In the genomic region with DNA sequence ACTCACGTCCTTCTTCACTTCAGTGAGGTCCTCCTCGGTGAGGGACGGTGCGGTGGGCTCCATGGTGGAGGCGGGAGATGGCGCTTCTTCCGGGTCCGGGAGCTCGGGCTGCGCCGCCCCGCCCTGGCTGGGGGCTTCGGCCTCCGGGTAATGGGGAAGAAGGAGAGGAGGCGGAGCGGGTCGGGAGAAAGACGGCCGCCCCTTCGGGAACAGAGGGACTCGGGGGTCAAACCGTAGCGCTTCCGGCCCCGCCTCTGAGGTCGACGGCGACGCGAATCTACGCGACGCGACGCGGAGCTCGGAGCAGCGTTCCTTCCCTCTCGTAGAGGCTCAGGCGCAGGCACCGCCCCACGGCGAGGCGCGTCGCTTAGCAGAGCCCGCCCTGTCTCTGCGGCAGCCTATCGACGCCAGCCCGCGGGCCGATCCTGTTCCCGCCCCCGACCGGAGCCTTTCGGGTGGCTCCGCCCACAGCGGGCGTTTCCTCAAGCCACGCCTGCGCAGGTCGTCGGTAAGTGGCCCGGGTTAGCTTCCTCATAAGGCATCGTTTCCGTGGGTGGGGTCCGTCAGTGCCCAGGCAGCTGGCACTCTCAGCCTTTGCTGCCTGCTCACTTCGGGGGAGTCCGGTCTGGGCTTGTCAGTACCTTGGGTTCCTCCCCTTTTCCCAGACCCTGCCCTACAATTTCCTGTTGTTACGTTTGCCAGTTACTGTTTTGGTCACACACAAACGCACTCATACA, we compare ENCODE assay signal across 8 cellular contexts. TPM values are rescaled to one million over a fixed set of nuclear protein-coding genes. Genes with fewer than 3 reads are reported as not detected.
DNase-seq lines count a peak whose midpoint lies in the region; ATAC-seq and TF ChIP-seq lines count a peak whose summit lies in the region.

A gene (minus strand): TSS at position 343 of the 737 bp plus-strand sequence. CDS start 280 bp downstream, at position 63.

- peaks cover 36% of the 10 kb centered on the region for H3K79me2 ChIP-seq in OCI-LY1 (ENCODE audit: insufficient read depth, low read length)

- H3F3A ChIP-seq in OCI-LY1 (ENCODE audit: insufficient read depth, low read length) = no peaks in the 10 kb centered on the region

- no peak for TF ChIP-seq CTCF in Calu3 (IDR thresholded peaks at IDR 0.05; ENCODE audit: unreplicated experiment)
- no peak for TF ChIP-seq CTCF in OCI-LY1 (IDR thresholded peaks at IDR 0.05; ENCODE audit: low read length)

- H3K4me2 ChIP-seq in OCI-LY1 (ENCODE audit: low read length) = peak within 1 kb of the TSS; percentile 89

- peak within 1 kb of the TSS; percentile 10 for H3K27ac Mint-ChIP-seq in Calu3 (ENCODE audit: unreplicated experiment)

- no peaks in the 10 kb centered on the region for H3K27me3 Mint-ChIP-seq in Calu3 (ENCODE audit: unreplicated experiment)

- intact Hi-C loops in Calu3 (cut with micrococcal nuclease; ENCODE audit: unreplicated experiment) = no loop called here

- WGBS in HUES64 = under 1% methylated on average over 72 of the region's 72 CpGs

- peak; percentile 92 for ATAC-seq in GM21447 (IDR thresholded peaks at IDR 0.05; ENCODE audit: unreplicated experiment)

- peak within 1 kb of the TSS; percentile 1; the same call in 1 of the 2 replicates for H2AFZ ChIP-seq in OCI-LY1 (ENCODE audit: low read length)

- CTCF ChIA-PET in Calu3 (lab: Charles Lee) = interaction anchor here (0.7 to 2.1 kb wide), 10 partner anchors 9 to 381 kb away, joined by 3 to 11 read pairs (median 4); a partner anchor contains a TSS

- H3K9ac ChIP-seq in HUES64 (ENCODE audit: low read depth, low read length) = peak within 1 kb of the TSS; percentile 84
- peak within 1 kb of the TSS; percentile 81 for H3K9ac ChIP-seq in OCI-LY1 (ENCODE audit: low read length)

- H3K27me3 ChIP-seq in HUES64 (ENCODE audit: insufficient read depth, low read length) (no peaks in the 10 kb centered on the region), OCI-LY1 (ENCODE audit: insufficient read depth, low read length) (no peaks in the 10 kb centered on the region)

- in situ Hi-C loops in endometrial microvascular endothelial cells (cut with HindIII; ENCODE audit: inconsistent ontology term, low pct_unique_long_range_greater_than_20kb, low sequenced_read_pairs) = no loop called here

- H3K4me1 ChIP-seq in HUES64 (ENCODE audit: insufficient read depth, low read length) = peaks cover 6% of the 10 kb centered on the region; the same call in 1 of the 2 replicates
- peaks cover 24% of the 10 kb centered on the region for H3K4me1 ChIP-seq in OCI-LY1 (ENCODE audit: insufficient read depth, low read length, severe bottlenecking)

- DNase-seq in Calu3 (peak; percentile 98), mesenteric fat pad (ENCODE audit: low spot score) (peak; percentile 100)
- DNase-seq in activated CD8-positive, alpha-beta memory T cell treated with anti-CD3 and anti-CD28 coated beads, Interleukin-2, amount 50 U/mL, for 4 hours = peak; percentile 97
- peak; percentile 89 for DNase-seq in stimulated activated CD8-positive, alpha-beta memory T cell treated with anti-CD3 and anti-CD28 coated beads, Interleukin-15, amount 100 ng/mL, for 24 hours (ENCODE audit: low read depth)

- peak within 1 kb of the TSS; percentile 86 for H3K4me3 Mint-ChIP-seq in Calu3 (ENCODE audit: low read depth, unreplicated experiment)

- no TSS peak for BruUV-seq in Calu3 (replicated peaks; lab: Mats Ljungman, UMichigan)

- peaks cover 51% of the 10 kb centered on the region for H3K4me1 Mint-ChIP-seq in Calu3 (ENCODE audit: low read depth, unreplicated experiment)

- peaks cover 14% of the 10 kb centered on the region for H3K36me3 ChIP-seq in HUES64 (ENCODE audit: insufficient read depth, low read length)
- H3K36me3 ChIP-seq in OCI-LY1 (ENCODE audit: insufficient read depth, low read length) = peaks cover 15% of the 10 kb centered on the region

- no peaks in the 10 kb centered on the region for H4K20me1 ChIP-seq in OCI-LY1 (ENCODE audit: insufficient read depth, low read length)

- no peaks in the 10 kb centered on the region for H3K9me2 ChIP-seq in OCI-LY1 (ENCODE audit: low read depth, low read length)

- no peaks in the 10 kb centered on the region for H3K9me3 Mint-ChIP-seq in Calu3 (ENCODE audit: low read depth, unreplicated experiment)

- H3K9me3 ChIP-seq in HUES64 (ENCODE audit: insufficient read depth, low read depth, low read length) = no peaks in the 10 kb centered on the region
- no peaks in the 10 kb centered on the region for H3K9me3 ChIP-seq in OCI-LY1 (ENCODE audit: low read length)

- peak within 1 kb of the TSS; percentile 87 for H3K4me3 ChIP-seq in HUES64 (ENCODE audit: low read length)
- peak within 1 kb of the TSS; percentile 85 for H3K4me3 ChIP-seq in OCI-LY1 (ENCODE audit: low read depth, low read length, poor library complexity, severe bottlenecking)

- H3K27ac ChIP-seq in HUES64 (ENCODE audit: low read depth, low read length) (peak within 1 kb of the TSS; percentile 96), OCI-LY1 (ENCODE audit: low read depth, low read length, poor library complexity, severe bottlenecking) (peak within 1 kb of the TSS; percentile 83)

- peaks cover 57% of the 10 kb centered on the region for H3K36me3 Mint-ChIP-seq in Calu3 (ENCODE audit: insufficient read depth, unreplicated experiment)

RNA-seq across cellular contexts. Expression of the gene that starts here (rescaled TPM):
- 57.7 and 59.1 TPM in 2 replicates for total RNA-seq in Calu3 (2022)
- 14.9 TPM for polyA plus RNA-seq in HUES64 (2013, experiment 1 of 2)
- polyA plus RNA-seq in HUES64 (2013, experiment 2 of 2) = 14.5 TPM
- 73.1 TPM for total RNA-seq in endometrial microvascular endothelial cells (ENCODE audit: inconsistent ontology term)
- 22.2 TPM for total RNA-seq in mesenteric fat pad

Comparison
In these comparisons a context has a peak if more than half of its experiments do, and no peak if none do; other contexts are left out.
1. Peak in every context shown above with its lines: DNase-seq, ATAC-seq, H3K4me3 ChIP-seq and H3K27ac ChIP-seq.